Comparison of ENCODE assay signal across 20 cellular contexts in the genomic region with DNA sequence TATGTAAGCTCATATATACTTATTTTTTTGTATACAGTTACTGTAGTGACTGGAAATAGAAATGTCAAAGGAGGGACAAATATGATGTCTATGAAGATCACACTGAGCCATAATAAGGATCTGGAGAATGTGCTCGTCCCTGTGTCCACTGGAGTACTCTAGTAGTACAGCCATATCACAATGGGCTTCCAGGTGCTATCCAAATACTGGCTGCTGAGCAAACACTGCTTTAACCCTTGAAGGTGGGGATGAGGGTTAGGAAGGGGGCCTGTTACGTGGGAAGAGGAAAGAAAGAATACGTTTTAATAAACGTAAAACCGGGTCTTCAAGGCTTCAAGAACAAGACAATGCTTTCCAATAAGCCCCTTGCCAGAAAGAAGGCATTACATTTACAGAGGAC.
"Had no signal": no experiment of that assay in that cellular context is flagged by ENCODE, and none has a peak within 500 bp of the region (broad histone marks: within the 10 kb centered on the region; RNA-seq: fewer than 3 reads in every experiment).

No MANE protein-coding gene starts in this region.

- H3K4me1 Mint-ChIP-seq: activated CD4-positive, alpha-beta memory T cell treated with anti-CD3 and anti-CD28 coated beads, Interleukin-2, amount 10 ng/mL, durations not matched to agents 7 days and 5 days; activated CD4-positive, alpha-beta T cell treated with anti-CD3 and anti-CD28 coated beads, Interleukin-2, amount 10 ng/mL, durations not matched to agents 24 days and 14 days; activated naive CD8-positive, alpha-beta T cell treated with anti-CD3 and anti-CD28 coated beads, Interleukin-2, amount 10 ng/mL, durations not matched to agents 7 days and 5 days; immature natural killer cell; naive thymus-derived CD4-positive, alpha-beta T cell; stimulated activated memory B cell treated with anti-CD40 and anti-IgM and Interleukin-4, amounts not matched to agents 10 μg/mL and 1 μg/mL and 100 μg/mL, for 72 hours had no signal

- H3K4me3 Mint-ChIP-seq: activated CD4-positive, alpha-beta memory T cell treated with anti-CD3 and anti-CD28 coated beads, Interleukin-2, amount 10 ng/mL, durations not matched to agents 7 days and 5 days; activated CD4-positive, alpha-beta T cell treated with anti-CD3 and anti-CD28 coated beads, Interleukin-2, amount 10 ng/mL, durations not matched to agents 24 days and 14 days; activated naive CD4-positive, alpha-beta T cell treated with anti-CD3 and anti-CD28 coated beads for 36 hours; activated naive CD8-positive, alpha-beta T cell treated with anti-CD3 and anti-CD28 coated beads, Interleukin-2, amount 10 ng/mL, durations not matched to agents 7 days and 5 days; activated T-cell treated with anti-CD3 and anti-CD28 coated beads, Interleukin-2, amount 50 U/mL, for 72 hours; immature natural killer cell; naive thymus-derived CD4-positive, alpha-beta T cell; neural crest cell; stimulated activated memory B cell treated with anti-CD40 and anti-IgM and Interleukin-4, amounts not matched to agents 10 μg/mL and 1 μg/mL and 100 μg/mL, for 72 hours had no signal

- H3K9me3 Mint-ChIP-seq: activated CD4-positive, alpha-beta memory T cell treated with anti-CD3 and anti-CD28 coated beads, Interleukin-2, amount 10 ng/mL, durations not matched to agents 7 days and 5 days; activated CD4-positive, alpha-beta T cell treated with anti-CD3 and anti-CD28 coated beads, Interleukin-2, amount 10 ng/mL, durations not matched to agents 24 days and 14 days; activated naive CD4-positive, alpha-beta T cell treated with anti-CD3 and anti-CD28 coated beads for 36 hours; activated naive CD8-positive, alpha-beta T cell treated with anti-CD3 and anti-CD28 coated beads, Interleukin-2, amount 10 ng/mL, durations not matched to agents 7 days and 5 days; activated T-cell treated with anti-CD3 and anti-CD28 coated beads, Interleukin-2, amount 50 U/mL, for 72 hours; immature natural killer cell; neural crest cell; stimulated activated memory B cell treated with anti-CD40 and anti-IgM and Interleukin-4, amounts not matched to agents 10 μg/mL and 1 μg/mL and 100 μg/mL, for 72 hours had no signal

- H3K36me3 Mint-ChIP-seq: activated naive CD8-positive, alpha-beta T cell treated with anti-CD3 and anti-CD28 coated beads, Interleukin-2, amount 10 ng/mL, durations not matched to agents 7 days and 5 days; immature natural killer cell; naive thymus-derived CD4-positive, alpha-beta T cell; stimulated activated memory B cell treated with anti-CD40 and anti-IgM and Interleukin-4, amounts not matched to agents 10 μg/mL and 1 μg/mL and 100 μg/mL, for 72 hours had no signal

- DNase-seq: activated CD4-positive, alpha-beta memory T cell treated with anti-CD3 and anti-CD28 coated beads, Interleukin-2, amount 10 ng/mL, durations not matched to agents 7 days and 5 days; activated CD4-positive, alpha-beta T cell treated with anti-CD3 and anti-CD28 coated beads, Interleukin-2, amount 10 ng/mL, durations not matched to agents 24 days and 14 days; activated effector memory CD4-positive, alpha-beta T cell treated with Interleukin-2 at 50 U/mL for 16 hours; activated naive CD4-positive, alpha-beta T cell treated with anti-CD3 and anti-CD28 coated beads for 36 hours; activated naive CD8-positive, alpha-beta T cell treated with anti-CD3 and anti-CD28 coated beads, Interleukin-2, amount 10 ng/mL, durations not matched to agents 7 days and 5 days; activated T-cell treated with anti-CD3 and anti-CD28 coated beads, Interleukin-2, amount 50 U/mL, for 72 hours; amygdala; cerebellar nuclear complex; glutamatergic neuron; immature natural killer cell; naive thymus-derived CD4-positive, alpha-beta T cell; posterior cingulate gyrus; small intestine; stimulated activated CD4-positive, alpha-beta T cell treated with anti-CD3 and anti-CD28 coated beads, Interleukin-2, amount 100 ng/mL, for 24 hours; transverse colon had no signal

- H3K27ac Mint-ChIP-seq: activated CD4-positive, alpha-beta memory T cell treated with anti-CD3 and anti-CD28 coated beads, Interleukin-2, amount 10 ng/mL, durations not matched to agents 7 days and 5 days; activated CD4-positive, alpha-beta T cell treated with anti-CD3 and anti-CD28 coated beads, Interleukin-2, amount 10 ng/mL, durations not matched to agents 24 days and 14 days; activated naive CD4-positive, alpha-beta T cell treated with anti-CD3 and anti-CD28 coated beads for 36 hours; activated naive CD8-positive, alpha-beta T cell treated with anti-CD3 and anti-CD28 coated beads, Interleukin-2, amount 10 ng/mL, durations not matched to agents 7 days and 5 days; activated T-cell treated with anti-CD3 and anti-CD28 coated beads, Interleukin-2, amount 50 U/mL, for 72 hours; immature natural killer cell; naive thymus-derived CD4-positive, alpha-beta T cell; stimulated activated memory B cell treated with anti-CD40 and anti-IgM and Interleukin-4, amounts not matched to agents 10 μg/mL and 1 μg/mL and 100 μg/mL, for 72 hours had no signal

- ATAC-seq: activated CD4-positive, CD25-positive, alpha-beta regulatory T cell treated with anti-CD3 and anti-CD28 coated beads, Interleukin-2, amount 50 U/mL, for 24 hours; activated T-cell treated with anti-CD3 and anti-CD28 coated beads, Interleukin-2, amount 50 U/mL, for 72 hours; left lobe of liver; naive thymus-derived CD4-positive, alpha-beta T cell; sciatic nerve; stimulated activated memory B cell treated with anti-CD40 and anti-IgM and Interleukin-4, amounts not matched to agents 10 μg/mL and 1 μg/mL and 100 μg/mL, for 72 hours had no signal
